In genomic region chr1:226438007-226438406, GRCh38 we compare ENCODE assay signal across 13 cellular contexts. TPM values are rescaled to one million over a fixed set of nuclear protein-coding genes. Genes with fewer than 3 reads are reported as not detected.
DNase-seq lines count a peak whose midpoint lies in the region; ATAC-seq, FAIRE-seq and TF ChIP-seq lines count a peak whose summit lies in the region.
"Had no signal": no experiment of that assay in that cellular context is flagged by ENCODE, and none has a peak within 500 bp of the region (broad histone marks: within the 10 kb centered on the region; RNA-seq: fewer than 3 reads in every experiment).

No MANE protein-coding gene starts in this region.

- no peak overlapping the region for H3K27ac Mint-ChIP-seq in endodermal cell
- H3K27ac Mint-ChIP-seq: stimulated activated memory B cell treated with anti-CD40 and anti-IgM and Interleukin-4, amounts not matched to agents 10 μg/mL and 1 μg/mL and 100 μg/mL, for 72 hours had no signal

- H3K4me1 Mint-ChIP-seq in endodermal cell, result no peaks in the 10 kb centered on the region

- H3K9me3 Mint-ChIP-seq in endodermal cell, result no peaks in the 10 kb centered on the region
- H3K9me3 Mint-ChIP-seq: stimulated activated memory B cell treated with anti-CD40 and anti-IgM and Interleukin-4, amounts not matched to agents 10 μg/mL and 1 μg/mL and 100 μg/mL, for 72 hours had no signal

- H3K4me1 ChIP-seq in HepG2 (ENCODE audit: insufficient read depth, low read length) (no peaks in the 10 kb centered on the region), right lobe of liver (no peaks in the 10 kb centered on the region), endodermal cell (ENCODE audit: control insufficient read depth, insufficient read depth, low read length) (no peaks in the 10 kb centered on the region)

- H3K4me3 ChIP-seq in HepG2 (replicated peaks in 1 of 3; ENCODE audit: insufficient read depth in 1 of 3, low read depth in 2 of 3, low read length in 3 of 3) (no peak overlapping the region), right lobe of liver (no peak overlapping the region), endodermal cell (ENCODE audit: low read length) (no peak overlapping the region)
- H3K4me3 ChIP-seq: hepatocyte had no signal

- no peaks in the 10 kb centered on the region for H3K79me2 ChIP-seq in HepG2 (ENCODE audit: insufficient read depth, low read length)
- H3K79me2 ChIP-seq: hepatocyte had no signal

- TF ChIP-seq POLR2A in HepG2 (IDR thresholded peaks at IDR 0.05; ENCODE audit: insufficient read depth in 1 of 2, low read depth in 2 of 2, low read length in 2 of 2), result no peak
- no peak for TF ChIP-seq POLR2A in right lobe of liver (IDR thresholded peaks at IDR 0.05)

- H3K27ac ChIP-seq in HepG2 (ENCODE audit: extremely low read length, insufficient read depth, low read length) (no peak overlapping the region), right lobe of liver (no peak overlapping the region), endodermal cell (ENCODE audit: low read depth, low read length) (no peak overlapping the region)
- H3K27ac ChIP-seq: hepatocyte had no signal

- H3K9ac ChIP-seq in HepG2 (ENCODE audit: insufficient read depth, low read depth, low read length) (no peak overlapping the region), endodermal cell (ENCODE audit: extremely low read depth, low read length, poor library complexity, severe bottlenecking) (no peak overlapping the region)

- 27% methylated on average over 2 of the region's 2 CpGs for WGBS in HepG2 (ENCODE audit: low lambda C conversion rate)
- 66% methylated on average over 2 of the region's 2 CpGs for WGBS in right lobe of liver (ENCODE audit: insufficient coverage, low coverage, low lambda C conversion rate, missing lambda C conversion rate)
- WGBS in endodermal cell (ENCODE audit: insufficient coverage in 1 of 2, insufficient read length in 1 of 2), 2 experiments, result 93% methylated on average over 2 of the region's 2 CpGs; no CpG with 5 or more reads in 1 of the 2 experiments

- TF ChIP-seq EP300 in HepG2 (IDR thresholded peaks at IDR 0.05; ENCODE audit: low read depth in 2 of 2, low read length in 2 of 2), result no peak
- TF ChIP-seq EP300 in HepG2 (CRISPR knock-in tag; IDR thresholded peaks at IDR 0.05; ENCODE audit: borderline replicate concordance), result no peak

- in situ Hi-C loops in HepG2 (cut with HindIII; ENCODE audit: extremely low pct_ligation_motif_present, low pct_unique_long_range_greater_than_20kb), result no loop called here

- TF ChIP-seq RAD21 in HepG2 (CRISPR knock-in tag; IDR thresholded peaks at IDR 0.05), result no peak

- H3K4me2 ChIP-seq in HepG2 (ENCODE audit: low read depth, low read length), result no peak overlapping the region
- H3K4me2 ChIP-seq: hepatocyte had no signal

- no peaks in the 10 kb centered on the region for H3K36me3 Mint-ChIP-seq in endodermal cell (ENCODE audit: low read depth)
- H3K36me3 Mint-ChIP-seq: stimulated activated memory B cell treated with anti-CD40 and anti-IgM and Interleukin-4, amounts not matched to agents 10 μg/mL and 1 μg/mL and 100 μg/mL, for 72 hours had no signal

- ATAC-seq in HepG2 (no peak), right lobe of liver (no peak), esophagus mucosa (no peak), GM21619 (IDR thresholded peaks at IDR 0.05; ENCODE audit: unreplicated experiment) (no peak)
- ATAC-seq: stimulated activated memory B cell treated with anti-CD40 and anti-IgM and Interleukin-4, amounts not matched to agents 10 μg/mL and 1 μg/mL and 100 μg/mL, for 72 hours had no signal

- H3K36me3 ChIP-seq in HepG2 (replicated peaks in 1 of 2; ENCODE audit: control insufficient read depth in 1 of 2, insufficient read depth in 2 of 2, low read length in 2 of 2), result no peaks in the 10 kb centered on the region
- no peaks in the 10 kb centered on the region for H3K36me3 ChIP-seq in right lobe of liver
- H3K36me3 ChIP-seq in endodermal cell (ENCODE audit: control insufficient read depth, insufficient read depth, low read length), result no peaks in the 10 kb centered on the region

- FAIRE-seq in HepG2 (lab: Jason Lieb, UNC), result no peak
- FAIRE-seq: colon had no signal

- no peak overlapping the region for H2AFZ ChIP-seq in HepG2 (ENCODE audit: low read length)
- H2AFZ ChIP-seq: hepatocyte had no signal

- intact Hi-C loops in HepG2 (cut with micrococcal nuclease; ENCODE audit: unreplicated experiment), result no loop called here
- intact Hi-C loops in right lobe of liver (cut with DNase I), result no loop called here

- H4K20me1 ChIP-seq in HepG2 (ENCODE audit: insufficient read depth, low read length), result no peaks in the 10 kb centered on the region

- CTCF ChIA-PET in HepG2 (lab: Yijun Ruan, JAX; ENCODE audit: low intra/inter-chr PET ratio, low total read pairs), result no interaction called here

- H3K9me3 ChIP-seq in HepG2 (ENCODE audit: low read length) (no peaks in the 10 kb centered on the region), right lobe of liver (no peaks in the 10 kb centered on the region), endodermal cell (ENCODE audit: control insufficient read depth, low read length) (no peaks in the 10 kb centered on the region)

- TF ChIP-seq CTCF in HepG2 (CRISPR knock-in tag; IDR thresholded peaks at IDR 0.05) (no peak), right lobe of liver (IDR thresholded peaks at IDR 0.05) (peak in 2 of 4 donors; percentile 7 to 11), endodermal cell (conservative IDR thresholded peaks at IDR 0.05) (peak; percentile 66)

- POLR2A ChIA-PET in HepG2 (lab: Yijun Ruan, JAX), result no interaction called here

- H3K27me3 Mint-ChIP-seq in endodermal cell (ENCODE audit: insufficient read depth), result no peaks in the 10 kb centered on the region
- H3K27me3 Mint-ChIP-seq: stimulated activated memory B cell treated with anti-CD40 and anti-IgM and Interleukin-4, amounts not matched to agents 10 μg/mL and 1 μg/mL and 100 μg/mL, for 72 hours had no signal

- H3K27me3 ChIP-seq in HepG2 (ENCODE audit: control insufficient read depth in 1 of 2, insufficient read depth in 2 of 2, low read length in 2 of 2) (peaks cover 0 to 1% of the 10 kb centered on the region in 2 experiments; a peak in 2 of 5 replicates), right lobe of liver (no peaks in the 10 kb centered on the region), endodermal cell (ENCODE audit: control insufficient read depth, insufficient read depth, low read length, poor library complexity, severe bottlenecking) (no peaks in the 10 kb centered on the region)
- H3K27me3 ChIP-seq: hepatocyte had no signal

- peak; percentile 10 for DNase-seq in HepG2 (ENCODE audit: low spot score)
- no peak for DNase-seq in right lobe of liver
- peak; percentile 25 for DNase-seq in NCI-H345 (lab: John Stamatoyannopoulos, UW)
- DNase-seq in endodermal cell, result no peak
- DNase-seq in amniotic stem cell (lab: John Stamatoyannopoulos, UW), result no peak
- DNase-seq in NCI-H187 treated with DMSO at 0.1 percent for 48 hours (lab: John Stamatoyannopoulos, UW), result no peak
- DNase-seq: activated T-cell treated with anti-CD3 and anti-CD28 coated beads, Interleukin-2, amount 50 U/mL, for 48 hours; NCI-H524 treated with DMSO at 0.1 percent for 48 hours had no signal

- no peak overlapping the region for H3K4me3 Mint-ChIP-seq in endodermal cell
- H3K4me3 Mint-ChIP-seq: stimulated activated memory B cell treated with anti-CD40 and anti-IgM and Interleukin-4, amounts not matched to agents 10 μg/mL and 1 μg/mL and 100 μg/mL, for 72 hours had no signal

- BruUV-seq in HepG2 (replicated peaks; lab: Mats Ljungman, UMichigan), result no TSS peak

TF ChIP-seq in HepG2, 621 proteins besides CTCF, POLR2A, EP300 and RAD21 (continues in another document):
- no peak for TF ChIP-seq SIN3B (IDR thresholded peaks at IDR 0.05; ENCODE audit: low read length)
- TF ChIP-seq ZBTB20 (CRISPR knock-in tag; IDR thresholded peaks at IDR 0.05; ENCODE audit: borderline replicate concordance, low read depth), result no peak
- TF ChIP-seq HIC2 (CRISPR knock-in tag; IDR thresholded peaks at IDR 0.05; ENCODE audit: low read depth), result no peak

RNA-seq across cellular contexts. Expression of gene PARP1, which starts 30.1 kb away (rescaled TPM):
- total RNA-seq in HepG2 (2016; rRNA removed; fragmentation: Illumina TruSeq; extraction: Trizol) (85.2 and 125 TPM in 2 replicates), right lobe of liver (10 to 100 TPM; 38.2 to 74.3 (median 60.1) TPM), endodermal cell (100 to 1,000 TPM; 170 to 173 TPM), esophagus mucosa (55.2 TPM)
- 7.4 and 9.2 TPM in 2 replicates for total RNA-seq in HepG2 (2016; cell fraction: cytosol; rRNA removed; fragmentation: Illumina TruSeq; extraction: Trizol; ENCODE audit: low read depth)
- 84.6 and 117 TPM in 2 replicates for total RNA-seq in HepG2 (2016; cell fraction: insoluble cytoplasmic fraction; rRNA removed; fragmentation: Illumina TruSeq; extraction: Trizol)
- 22.9 and 23.8 TPM in 2 replicates for total RNA-seq in HepG2 (2016; cell fraction: membrane; rRNA removed; fragmentation: Illumina TruSeq; extraction: Trizol)
- total RNA-seq in HepG2 (2016; cell fraction: nucleus; rRNA removed; fragmentation: Illumina TruSeq; extraction: Trizol), result 52.4 and 53.9 TPM in 2 replicates
- 49.0 and 50.1 TPM in 2 replicates for polyA plus RNA-seq in HepG2 (2011; rRNA removed)
- polyA plus RNA-seq in HepG2 (2011; cell fraction: cytosol; rRNA removed), result 55.7 and 72.2 TPM in 2 replicates
- polyA plus RNA-seq in HepG2 (2011; cell fraction: nucleus; rRNA removed), result 49.0 and 49.1 TPM in 2 replicates
- polyA plus RNA-seq in HepG2 (2012), result 34.7 and 47.5 TPM in 2 replicates
- polyA plus RNA-seq in HepG2 (2016; cell fraction: cytosol; fragmentation: Illumina TruSeq; extraction: Trizol; ENCODE audit: low read depth), result 3.7 and 4.1 TPM in 2 replicates
- 117 and 119 TPM in 2 replicates for polyA plus RNA-seq in HepG2 (2016; cell fraction: insoluble cytoplasmic fraction; fragmentation: Illumina TruSeq; extraction: Trizol; ENCODE audit: low read depth)
- 10.3 and 13.4 TPM in 2 replicates for polyA plus RNA-seq in HepG2 (2016; cell fraction: membrane; fragmentation: Illumina TruSeq; extraction: Trizol; ENCODE audit: low read depth)
- 60.9 and 64.4 TPM in 2 replicates for polyA plus RNA-seq in HepG2 (2016; cell fraction: nucleus; fragmentation: Illumina TruSeq; extraction: Trizol; ENCODE audit: insufficient read depth, low read depth)
- 101 and 222 TPM in 2 replicates for polyA minus RNA-seq in HepG2 (2011; rRNA and poly(A)+ RNA removed; ENCODE audit: low replicate concordance)
- 41.2 and 42.7 TPM in 2 replicates for polyA minus RNA-seq in HepG2 (2011; cell fraction: cytosol; rRNA and poly(A)+ RNA removed)
- 46.1 and 55.0 TPM in 2 replicates for polyA minus RNA-seq in HepG2 (2011; cell fraction: nucleus; rRNA and poly(A)+ RNA removed)
- polyA plus RNA-seq in endodermal cell (2013, experiment 1 of 2), result 196 TPM
- 182 TPM for polyA plus RNA-seq in endodermal cell (2013, experiment 2 of 2)

Comparison
In these comparisons a context has a peak if more than half of its experiments do, and no peak if none do; other contexts are left out.
1. DNase-seq: peak in HepG2 (single experiment) and NCI-H345 (single experiment); none in right lobe of liver (0 of 3), endodermal cell (single experiment), amniotic stem cell (single experiment) and NCI-H187 treated with DMSO at 0.1 percent for 48 hours (single experiment).